Comparison of ENCODE assay signal across 1 cellular context in genomic region chr9:4994166-4994890, GRCh38.
A peak's percentile ranks its signal among the peaks of the same experiment; 100 is the strongest.
TF ChIP-seq lines count a peak whose summit lies in the region.

No MANE protein-coding gene starts in this region.

TF ChIP-seq in GM12878, 131 proteins besides CTCF, POLR2A, EP300 and RAD21:
- TF ChIP-seq ZBTB40 (IDR thresholded peaks at IDR 0.05; ENCODE audit: borderline replicate concordance) = peak; percentile 84; the same call in 1 of the 2 replicates
- no peak for TF ChIP-seq ELK1 (IDR thresholded peaks at IDR 0.05; ENCODE audit: low read depth, low read length)
TF ChIP-seq in GM12878: peak in this region for 1.
